ENCODE assay signal across 29 cellular contexts in genomic region chr2:71905205-71905604, GRCh38.
"Had no signal": no experiment of that assay in that cellular context is flagged by ENCODE, and none has a peak within 500 bp of the region (broad histone marks: within the 10 kb centered on the region; RNA-seq: fewer than 3 reads in every experiment).

No MANE protein-coding gene starts in this region.

- H3K4me1 Mint-ChIP-seq: activated naive CD8-positive, alpha-beta T cell treated with anti-CD3 and anti-CD28 coated beads for 36 hours; endodermal cell; natural killer cell; neural progenitor cell had no signal

- H3K4me1 ChIP-seq: ascending aorta, heart right ventricle, left lung, lower lobe of right lung, neural progenitor cell, right atrium auricular region, spleen, suprapubic skin, tibial artery had no signal

- H3K27ac Mint-ChIP-seq: activated naive CD8-positive, alpha-beta T cell treated with anti-CD3 and anti-CD28 coated beads for 36 hours; dendritic cell treated with granulocyte-macrophage colony-stimulating factor and Interleukin-4, amounts not matched to agents 40 ng/mL and 50 ng/mL, for 4 days; endodermal cell; natural killer cell; neural progenitor cell; T-helper 2 cell treated with Interferon-gamma antibody and Interleukin-4, amounts not matched to agents 5 μg/mL and 100 μg/mL, for 36 hours had no signal

- ATAC-seq: esophagus mucosa, foreskin keratinocyte, heart right ventricle, left lung, lower lobe of right lung, natural killer cell had no signal

- H3K27ac ChIP-seq: ascending aorta, brain microvascular endothelial cell, foreskin keratinocyte, heart right ventricle, left lung, lower lobe of right lung, neural progenitor cell, right atrium auricular region, spleen, suprapubic skin, tibial artery, VCaP had no signal

- H3K4me3 Mint-ChIP-seq: activated naive CD8-positive, alpha-beta T cell treated with anti-CD3 and anti-CD28 coated beads for 36 hours; dendritic cell treated with granulocyte-macrophage colony-stimulating factor and Interleukin-4, amounts not matched to agents 40 ng/mL and 50 ng/mL, for 4 days; endodermal cell; natural killer cell; neural progenitor cell; T-helper 2 cell treated with Interferon-gamma antibody and Interleukin-4, amounts not matched to agents 5 μg/mL and 100 μg/mL, for 36 hours had no signal

- H3K9ac ChIP-seq: neural progenitor cell had no signal

- H3K4me3 ChIP-seq: ascending aorta, heart right ventricle, left lung, lower lobe of right lung, neural progenitor cell, right atrium auricular region, spleen, suprapubic skin, tibial artery had no signal

- H3K27me3 ChIP-seq: ascending aorta, brain microvascular endothelial cell, right atrium auricular region had no signal

- H3K4me2 ChIP-seq: neural progenitor cell had no signal

- DNase-seq: activated CD4-positive, alpha-beta T cell treated with anti-CD3 and anti-CD28 coated beads for 4 hours; activated CD4-positive, alpha-beta T cell treated with anti-CD3 and anti-CD28 coated beads, Interleukin-2, amount 50 U/mL, for 4 hours; activated CD8-positive, alpha-beta memory T cell treated with anti-CD3 and anti-CD28 coated beads for 24 hours; activated effector memory CD4-positive, alpha-beta T cell treated with Interleukin-2 at 50 U/mL for 16 hours; activated naive CD4-positive, alpha-beta T cell treated with Interleukin-2 at 50 U/mL for 16 hours; activated naive CD8-positive, alpha-beta T cell treated with anti-CD3 and anti-CD28 coated beads for 36 hours; brain microvascular endothelial cell; central memory CD4-positive, alpha-beta T cell; endodermal cell; foreskin keratinocyte; heart right ventricle; kidney glomerular epithelial cell; left lung; lower lobe of right lung; mesendoderm; natural killer cell; occipital lobe; spleen; stimulated activated naive CD4-positive, alpha-beta T cell; T-helper 1 cell; tibial artery had no signal

- H3K36me3 ChIP-seq: ascending aorta, brain microvascular endothelial cell, heart right ventricle, left lung, lower lobe of right lung, neural progenitor cell, right atrium auricular region, spleen, suprapubic skin, tibial artery had no signal

- H2AFZ ChIP-seq: neural progenitor cell had no signal

- H3K36me3 Mint-ChIP-seq: activated naive CD8-positive, alpha-beta T cell treated with anti-CD3 and anti-CD28 coated beads for 36 hours; neural progenitor cell had no signal
